Comparison of ENCODE assay signal across 8 cellular contexts in the genomic region with DNA sequence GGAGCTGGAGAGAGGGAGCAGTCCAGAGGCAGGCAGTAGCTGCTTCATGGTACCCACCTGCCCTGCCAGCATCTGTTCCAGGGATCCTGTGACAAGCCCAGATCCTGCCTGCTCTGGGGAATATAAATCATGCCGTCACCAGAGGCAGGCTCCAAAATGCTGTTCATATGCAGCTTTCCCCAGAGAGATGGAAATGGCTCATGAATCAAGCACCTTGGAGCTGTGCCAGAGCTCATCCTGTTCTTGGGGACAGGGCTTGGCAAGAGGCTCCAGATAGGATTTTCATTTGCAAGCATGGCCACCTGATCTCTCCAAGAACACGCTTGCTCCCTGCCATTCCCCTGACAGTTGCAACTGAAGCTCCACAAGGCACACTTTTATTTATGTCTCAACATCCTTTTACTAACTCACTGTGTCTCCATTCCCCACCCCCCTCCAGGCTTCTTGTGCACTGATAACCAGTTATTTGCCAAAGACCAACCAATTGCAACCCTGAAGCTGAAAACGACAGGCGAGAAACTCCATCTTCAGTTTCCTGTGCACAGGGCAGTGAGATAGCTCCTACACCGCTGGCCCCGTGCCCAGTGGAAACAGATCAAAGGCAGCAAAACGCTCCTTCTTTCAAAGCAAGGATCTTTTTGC.
A peak's percentile ranks its signal among the peaks of the same experiment; 100 is the strongest.
DNase-seq lines count a peak whose midpoint lies in the region; ATAC-seq and TF ChIP-seq lines count a peak whose summit lies in the region.

No MANE protein-coding gene starts in this region.

- ATAC-seq in GM19395 (IDR thresholded peaks at IDR 0.05; ENCODE audit: unreplicated experiment): no peak
- no peak for ATAC-seq in HG02970 (IDR thresholded peaks at IDR 0.05; ENCODE audit: low FRiP score, unreplicated experiment)

- H3K36me3 Mint-ChIP-seq in nephron (ENCODE audit: low read depth): peaks cover 19% of the 10 kb centered on the region

- peaks cover 13% of the 10 kb centered on the region for H3K9me3 Mint-ChIP-seq in nephron

- H3K4me3 ChIP-seq in epithelial cell of esophagus (ENCODE audit: low read length): no peak overlapping the region

- no peaks in the 10 kb centered on the region for H3K27me3 Mint-ChIP-seq in nephron (ENCODE audit: low read depth)

- TF ChIP-seq CTCF in epithelial cell of esophagus (IDR thresholded peaks at IDR 0.05; ENCODE audit: insufficient read depth, low read depth, low read length, missing control alignments) (no peak), nephron (IDR thresholded peaks at IDR 0.05; ENCODE audit: unreplicated experiment in 3 of 3) (no peak)

- H3K27ac Mint-ChIP-seq in nephron: peak overlapping the region; percentile 67 to 88 (median 84)

- POLR2A ChIA-PET in HEK293T (lab: Yijun Ruan, JAX): interaction anchor here (1.1 kb wide), 1 partner anchor 12 kb away, joined by 3 read pairs; no protein-coding TSS in a partner anchor

- H3K4me1 Mint-ChIP-seq in nephron: peaks cover 51% of the 10 kb centered on the region

- CTCF ChIA-PET in HEK293T (lab: Yijun Ruan, JAX): interaction anchor here (1.5 kb wide), 1 partner anchor 15 kb away, joined by 4 read pairs; no protein-coding TSS in a partner anchor

- DNase-seq in HEK293T (ENCODE audit: extremely low spot score) (no peak), NCI-H510A (lab: John Stamatoyannopoulos, UW) (peak; percentile 65), epithelial cell of esophagus (ENCODE audit: low read depth) (peak; percentile 36), kidney glomerular epithelial cell (lab: John Stamatoyannopoulos, UW) (no peak), RKO (ENCODE audit: low spot score) (no peak)

- peak overlapping the region in 2 of 3 experiments; percentile 21 to 38 for H3K4me3 Mint-ChIP-seq in nephron

TF ChIP-seq in HEK293T, 16 proteins besides CTCF, POLR2A, EP300 and RAD21:
- TF ChIP-seq, protein P1, sequence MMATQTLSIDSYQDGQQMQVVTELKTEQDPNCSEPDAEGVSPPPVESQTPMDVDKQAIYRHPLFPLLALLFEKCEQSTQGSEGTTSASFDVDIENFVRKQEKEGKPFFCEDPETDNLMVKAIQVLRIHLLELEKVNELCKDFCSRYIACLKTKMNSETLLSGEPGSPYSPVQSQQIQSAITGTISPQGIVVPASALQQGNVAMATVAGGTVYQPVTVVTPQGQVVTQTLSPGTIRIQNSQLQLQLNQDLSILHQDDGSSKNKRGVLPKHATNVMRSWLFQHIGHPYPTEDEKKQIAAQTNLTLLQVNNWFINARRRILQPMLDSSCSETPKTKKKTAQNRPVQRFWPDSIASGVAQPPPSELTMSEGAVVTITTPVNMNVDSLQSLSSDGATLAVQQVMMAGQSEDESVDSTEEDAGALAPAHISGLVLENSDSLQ (IDR thresholded peaks at IDR 0.05): peak; percentile 72
- TF ChIP-seq FOXK2 (IDR thresholded peaks at IDR 0.05) (no peak), ELF4 (IDR thresholded peaks at IDR 0.05) (no peak), FOXA1 (IDR thresholded peaks at IDR 0.05) (no peak), SP1 (IDR thresholded peaks at IDR 0.05) (no peak)

Comparison
In these comparisons a context has a peak if more than half of its experiments do, and no peak if none do; other contexts are left out.
1. DNase-seq: peak in NCI-H510A (single experiment) and epithelial cell of esophagus (single experiment); none in HEK293T (single experiment), kidney glomerular epithelial cell (single experiment) and RKO (single experiment).